Comparison of ENCODE assay signal across 33 cellular contexts in genomic region chr3:62737449-62737848, GRCh38.
"Had no signal": no experiment of that assay in that cellular context is flagged by ENCODE, and none has a peak within 500 bp of the region (broad histone marks: within the 10 kb centered on the region; RNA-seq: fewer than 3 reads in every experiment).

No MANE protein-coding gene starts in this region.

- H3K4me1 Mint-ChIP-seq: activated B cell treated with CpG ODN at 0.5 μM for 24 hours; activated CD4-positive, alpha-beta T cell treated with anti-CD3 and anti-CD28 coated beads for 36 hours; activated CD4-positive, alpha-beta T cell treated with anti-CD3 and anti-CD28 coated beads, Interleukin-2, amount 10 ng/mL, durations not matched to agents 24 days and 14 days; activated naive CD4-positive, alpha-beta T cell treated with anti-CD3 and anti-CD28 coated beads, Interleukin-2, amount 10 ng/mL, durations not matched to agents 7 days and 5 days; activated naive CD8-positive, alpha-beta T cell treated with anti-CD3 and anti-CD28 coated beads, Interleukin-2, amount 10 ng/mL, durations not matched to agents 7 days and 5 days; brain; T-helper 17 cell had no signal

- H3K36me3 ChIP-seq: ascending aorta, breast epithelium, cardiac muscle cell, colonic mucosa, esophagus squamous epithelium, gastroesophageal sphincter had no signal

- H3K4me3 ChIP-seq: ascending aorta, breast epithelium, cardiac muscle cell, colonic mucosa, esophagus squamous epithelium, gastroesophageal sphincter had no signal

- ATAC-seq: activated CD4-positive, alpha-beta T cell treated with anti-CD3 and anti-CD28 coated beads for 36 hours; activated naive CD4-positive, alpha-beta T cell treated with anti-CD3 and anti-CD28 coated beads, Interleukin-2, amount 50 U/mL, for 72 hours; activated T-cell treated with anti-CD3 and anti-CD28 coated beads, Interleukin-2, amount 50 U/mL, for 72 hours; gastroesophageal sphincter; T-helper 17 cell had no signal

- H3K27ac ChIP-seq: ascending aorta, breast epithelium, cardiac muscle cell, colonic mucosa, epithelial cell of prostate, esophagus squamous epithelium, gastroesophageal sphincter, WERI-Rb-1 had no signal

- H3K9me3 ChIP-seq: ascending aorta, colonic mucosa, esophagus squamous epithelium, gastroesophageal sphincter had no signal

- H3K9me3 Mint-ChIP-seq: activated naive CD4-positive, alpha-beta T cell treated with anti-CD3 and anti-CD28 coated beads, Interleukin-2, amount 10 ng/mL, durations not matched to agents 7 days and 5 days had no signal

- H3K4me3 Mint-ChIP-seq: activated B cell treated with CpG ODN at 0.5 μM for 24 hours; activated CD4-positive, alpha-beta memory T cell treated with anti-CD3 and anti-CD28 coated beads for 36 hours; activated CD4-positive, alpha-beta T cell treated with anti-CD3 and anti-CD28 coated beads for 36 hours; activated CD4-positive, alpha-beta T cell treated with anti-CD3 and anti-CD28 coated beads, Interleukin-2, amount 10 ng/mL, durations not matched to agents 24 days and 14 days; activated naive CD4-positive, alpha-beta T cell treated with anti-CD3 and anti-CD28 coated beads, Interleukin-2, amount 10 ng/mL, durations not matched to agents 7 days and 5 days; activated naive CD8-positive, alpha-beta T cell treated with anti-CD3 and anti-CD28 coated beads, Interleukin-2, amount 10 ng/mL, durations not matched to agents 7 days and 5 days; activated T-cell treated with anti-CD3 and anti-CD28 coated beads, Interleukin-2, amount 50 U/mL, for 24 hours; activated T-cell treated with anti-CD3 and anti-CD28 coated beads, Interleukin-2, amount 50 U/mL, for 72 hours; brain; T-helper 17 cell; T-helper 2 cell treated with Interferon-gamma antibody and Interleukin-4, amounts not matched to agents 5 μg/mL and 100 μg/mL, for 36 hours had no signal

- H3K4me1 ChIP-seq: ascending aorta, breast epithelium, colonic mucosa, esophagus squamous epithelium, gastroesophageal sphincter had no signal

- H3K27ac Mint-ChIP-seq: activated B cell treated with CpG ODN at 0.5 μM for 24 hours; activated CD4-positive, alpha-beta memory T cell treated with anti-CD3 and anti-CD28 coated beads for 36 hours; activated CD4-positive, alpha-beta T cell treated with anti-CD3 and anti-CD28 coated beads for 36 hours; activated CD4-positive, alpha-beta T cell treated with anti-CD3 and anti-CD28 coated beads, Interleukin-2, amount 10 ng/mL, durations not matched to agents 24 days and 14 days; activated naive CD4-positive, alpha-beta T cell treated with anti-CD3 and anti-CD28 coated beads, Interleukin-2, amount 10 ng/mL, durations not matched to agents 7 days and 5 days; activated naive CD4-positive, alpha-beta T cell treated with anti-CD3 and anti-CD28 coated beads, Interleukin-2, amount 50 U/mL, for 72 hours; activated naive CD8-positive, alpha-beta T cell treated with anti-CD3 and anti-CD28 coated beads, Interleukin-2, amount 10 ng/mL, durations not matched to agents 7 days and 5 days; activated T-cell treated with anti-CD3 and anti-CD28 coated beads, Interleukin-2, amount 50 U/mL, for 24 hours; activated T-cell treated with anti-CD3 and anti-CD28 coated beads, Interleukin-2, amount 50 U/mL, for 72 hours; T-helper 17 cell; T-helper 2 cell treated with Interferon-gamma antibody and Interleukin-4, amounts not matched to agents 5 μg/mL and 100 μg/mL, for 36 hours had no signal

- DNase-seq: activated B cell treated with CpG ODN at 0.5 μM for 24 hours; activated CD4-positive, alpha-beta memory T cell treated with anti-CD3 and anti-CD28 coated beads for 36 hours; activated CD4-positive, alpha-beta T cell treated with anti-CD3 and anti-CD28 coated beads for 36 hours; activated CD4-positive, alpha-beta T cell treated with anti-CD3 and anti-CD28 coated beads, Interleukin-2, amount 10 ng/mL, durations not matched to agents 24 days and 14 days; activated CD4-positive, CD25-positive, alpha-beta regulatory T cell treated with anti-CD3 and anti-CD28 coated beads, Interleukin-2, amount 50 U/mL, for 72 hours; activated CD8-positive, alpha-beta memory T cell treated with anti-CD3 and anti-CD28 coated beads, Interleukin-2, amount 50 U/mL, for 48 hours; activated gamma-delta T cell; activated naive CD4-positive, alpha-beta T cell; activated naive CD4-positive, alpha-beta T cell treated with anti-CD3 and anti-CD28 coated beads, Interleukin-2, amount 10 ng/mL, durations not matched to agents 7 days and 5 days; activated naive CD8-positive, alpha-beta T cell treated with anti-CD3 and anti-CD28 coated beads, Interleukin-2, amount 10 ng/mL, durations not matched to agents 7 days and 5 days; activated T-cell treated with anti-CD3 and anti-CD28 coated beads for 4 hours; activated T-cell treated with anti-CD3 and anti-CD28 coated beads, Interleukin-2, amount 50 U/mL, for 24 hours; activated T-cell treated with anti-CD3 and anti-CD28 coated beads, Interleukin-2, amount 50 U/mL, for 72 hours; central memory CD4-positive, alpha-beta T cell; cerebellar nuclear complex; colonic mucosa; effector CD8-positive, alpha-beta T cell; esophagus squamous epithelium; foreskin melanocyte; T-helper 1 cell; T-helper 17 cell; T1000; WERI-Rb-1 had no signal

- H3K27me3 ChIP-seq: ascending aorta, cardiac muscle cell, colonic mucosa, esophagus squamous epithelium, gastroesophageal sphincter had no signal

- H3K27me3 Mint-ChIP-seq: activated B cell treated with CpG ODN at 0.5 μM for 24 hours; activated CD4-positive, alpha-beta memory T cell treated with anti-CD3 and anti-CD28 coated beads for 36 hours; activated CD4-positive, alpha-beta T cell treated with anti-CD3 and anti-CD28 coated beads for 36 hours; activated CD4-positive, alpha-beta T cell treated with anti-CD3 and anti-CD28 coated beads, Interleukin-2, amount 10 ng/mL, durations not matched to agents 24 days and 14 days; activated naive CD4-positive, alpha-beta T cell treated with anti-CD3 and anti-CD28 coated beads, Interleukin-2, amount 10 ng/mL, durations not matched to agents 7 days and 5 days; activated naive CD8-positive, alpha-beta T cell treated with anti-CD3 and anti-CD28 coated beads, Interleukin-2, amount 10 ng/mL, durations not matched to agents 7 days and 5 days; activated T-cell treated with anti-CD3 and anti-CD28 coated beads, Interleukin-2, amount 50 U/mL, for 24 hours; T-helper 17 cell had no signal

- H3K36me3 Mint-ChIP-seq: activated CD4-positive, alpha-beta memory T cell treated with anti-CD3 and anti-CD28 coated beads for 36 hours; activated naive CD4-positive, alpha-beta T cell treated with anti-CD3 and anti-CD28 coated beads, Interleukin-2, amount 10 ng/mL, durations not matched to agents 7 days and 5 days; activated naive CD4-positive, alpha-beta T cell treated with anti-CD3 and anti-CD28 coated beads, Interleukin-2, amount 50 U/mL, for 72 hours; activated naive CD8-positive, alpha-beta T cell treated with anti-CD3 and anti-CD28 coated beads, Interleukin-2, amount 10 ng/mL, durations not matched to agents 7 days and 5 days had no signal

- FAIRE-seq: endometrium, endothelial cell of umbilical vein had no signal
